Comparison of ENCODE assay signal across 1 cellular context in genomic region chr1:225613006-225613405, GRCh38.
TF ChIP-seq lines count a peak whose summit lies in the region.

No MANE protein-coding gene starts in this region.

TF ChIP-seq in HEK293, 187 proteins besides CTCF, POLR2A, EP300 and RAD21 (continued from another document):
- TF ChIP-seq ELK4 (IDR thresholded peaks at IDR 0.05; ENCODE audit: borderline replicate concordance, low read depth, low read length) = no peak
- TF ChIP-seq TCF7L2 (IDR thresholded peaks at IDR 0.05; ENCODE audit: borderline replicate concordance, low read depth, low read length) = no peak
- no peak for TF ChIP-seq ZNF211 (tag by site-specific recombination; IDR thresholded peaks at IDR 0.05; ENCODE audit: low read depth)
- TF ChIP-seq ZNF488 (tag by site-specific recombination; IDR thresholded peaks at IDR 0.05) = no peak
